Comparison of ENCODE assay signal across 11 cellular contexts in the genomic region with DNA sequence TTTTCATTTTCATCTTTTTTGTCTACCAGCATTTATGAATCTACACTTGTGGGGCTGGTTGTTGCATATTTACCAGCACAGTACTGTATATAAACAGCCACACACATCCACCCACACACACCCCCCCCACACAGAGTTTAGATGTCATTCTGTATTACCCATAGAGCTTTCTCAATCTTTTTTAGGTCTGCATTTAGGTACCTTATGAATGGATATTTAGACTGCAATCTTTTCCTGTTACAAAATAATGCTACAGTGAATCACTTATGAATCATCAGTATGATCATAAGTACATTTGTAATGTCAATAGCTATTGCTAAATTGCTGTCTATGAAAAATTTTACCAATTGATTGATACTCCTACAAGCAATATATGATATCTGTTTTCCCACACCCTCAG.
A peak's percentile ranks its signal among the peaks of the same experiment; 100 is the strongest.
DNase-seq lines count a peak whose midpoint lies in the region; ATAC-seq and TF ChIP-seq lines count a peak whose summit lies in the region.
"Had no signal": no experiment of that assay in that cellular context is flagged by ENCODE, and none has a peak within 500 bp of the region (broad histone marks: within the 10 kb centered on the region; RNA-seq: fewer than 3 reads in every experiment).

No MANE protein-coding gene starts in this region.

- H3K27me3 Mint-ChIP-seq in HFFc6 (ENCODE audit: insufficient read depth), result no peaks in the 10 kb centered on the region
- H3K27me3 Mint-ChIP-seq in activated T-cell treated with anti-CD3 and anti-CD28 coated beads, Interleukin-2, amount 50 U/mL, for 72 hours (ENCODE audit: low read depth), result no peaks in the 10 kb centered on the region

- H3K4me1 Mint-ChIP-seq in HFFc6 (ENCODE audit: low read depth), result peaks cover 61% of the 10 kb centered on the region
- peaks cover 50% of the 10 kb centered on the region for H3K4me1 Mint-ChIP-seq in activated T-cell treated with anti-CD3 and anti-CD28 coated beads, Interleukin-2, amount 50 U/mL, for 72 hours (ENCODE audit: low read depth)

- H3K4me3 Mint-ChIP-seq in HFFc6, result no peak overlapping the region
- H3K4me3 Mint-ChIP-seq in activated T-cell treated with anti-CD3 and anti-CD28 coated beads, Interleukin-2, amount 50 U/mL, for 72 hours, result peak overlapping the region in 1 of 2 donors; percentile 11

- H3K36me3 Mint-ChIP-seq in HFFc6 (ENCODE audit: low read depth), result no peaks in the 10 kb centered on the region
- H3K36me3 Mint-ChIP-seq in activated T-cell treated with anti-CD3 and anti-CD28 coated beads, Interleukin-2, amount 50 U/mL, for 72 hours (ENCODE audit: insufficient read depth in 2 of 2), result no peaks in the 10 kb centered on the region

- H3K27ac Mint-ChIP-seq in HFFc6, result peak overlapping the region; percentile 52; the same call in 1 of the 2 replicates
- H3K27ac Mint-ChIP-seq in activated T-cell treated with anti-CD3 and anti-CD28 coated beads, Interleukin-2, amount 50 U/mL, for 72 hours, result no peak overlapping the region

- ATAC-seq in activated T-cell treated with anti-CD3 and anti-CD28 coated beads, Interleukin-2, amount 50 U/mL, for 72 hours (replicated peaks in 1 of 2), result peak; percentile 60 to 64
- no peak for ATAC-seq in HG03196 (IDR thresholded peaks at IDR 0.05; ENCODE audit: unreplicated experiment)
- ATAC-seq: body of pancreas had no signal

- TF ChIP-seq CTCF in HFFc6 (IDR thresholded peaks at IDR 0.05), result no peak

- DNase-seq in AML-193 (lab: John Stamatoyannopoulos, UW), result peak; percentile 48 to 57
- no peak for DNase-seq in HFFc6
- peak; percentile 45 to 58 for DNase-seq in activated T-cell treated with anti-CD3 and anti-CD28 coated beads, Interleukin-2, amount 50 U/mL, for 72 hours
- DNase-seq in kidney tubule cell (ENCODE audit: low spot score), result peak; percentile 54
- no peak for DNase-seq in KBM-7
- DNase-seq in SHP77 (lab: John Stamatoyannopoulos, UW), result no peak
- no peak for DNase-seq in NCI-H1436 treated with DMSO at 0.1 percent for 48 hours (lab: John Stamatoyannopoulos, UW)
- DNase-seq: body of pancreas, H7, uterus had no signal

- in situ Hi-C loops in KBM-7 (cut with MboI; ENCODE audit: low pct_unique_long_range_greater_than_20kb, low sequenced_read_pairs), result no loop called here

- H3K9me3 Mint-ChIP-seq in HFFc6, result no peaks in the 10 kb centered on the region
- peaks cover 0 to 2% of the 10 kb centered on the region in 2 donors for H3K9me3 Mint-ChIP-seq in activated T-cell treated with anti-CD3 and anti-CD28 coated beads, Interleukin-2, amount 50 U/mL, for 72 hours

Comparison
In these comparisons a context has a peak if more than half of its experiments do, and no peak if none do; other contexts are left out.
1. DNase-seq: peak in AML-193 (2 of 2), activated T-cell treated with anti-CD3 and anti-CD28 coated beads, Interleukin-2, amount 50 U/mL, for 72 hours (2 of 2) and kidney tubule cell (single experiment); none in HFFc6 (single experiment), KBM-7 (single experiment), SHP77 (0 of 2) and NCI-H1436 treated with DMSO at 0.1 percent for 48 hours (single experiment).